ENCODE assay signal across 10 cellular contexts in the genomic region with DNA sequence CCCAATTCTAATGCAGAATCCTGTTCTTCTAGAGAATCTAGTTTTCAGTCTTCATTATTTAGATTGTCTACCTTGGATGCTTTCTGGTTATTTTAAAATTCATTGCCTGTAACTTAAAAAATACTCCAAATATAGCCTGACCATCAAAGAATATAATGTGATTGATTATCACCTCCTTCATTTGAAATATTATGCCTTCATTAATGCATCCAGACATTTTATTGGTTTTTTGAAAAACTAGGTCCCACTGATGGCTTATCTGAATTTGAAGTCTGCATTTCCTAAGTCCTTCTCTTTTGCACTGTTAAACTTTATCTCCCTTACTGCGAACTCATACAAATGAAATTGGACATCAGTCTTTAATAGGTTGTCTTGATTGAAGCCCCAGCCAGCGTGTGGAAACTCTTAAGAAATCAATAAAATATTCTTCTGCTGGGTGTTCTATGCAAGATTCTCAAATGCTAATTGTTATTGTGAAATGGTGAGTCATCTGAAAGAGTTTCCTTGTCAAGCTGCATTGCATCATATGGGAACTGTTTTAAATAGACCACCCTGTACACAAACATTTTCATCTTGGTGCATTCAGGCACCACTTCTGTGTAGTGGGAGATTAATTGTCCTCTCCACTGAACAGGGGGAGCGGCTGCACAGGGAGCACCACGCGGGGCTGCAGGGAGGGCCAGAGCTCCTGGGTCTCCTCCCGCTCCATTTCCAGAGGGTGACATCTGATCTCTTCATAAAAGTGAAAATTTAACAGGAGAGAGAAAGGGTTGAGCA.
A peak's percentile ranks its signal among the peaks of the same experiment; 100 is the strongest.
DNase-seq lines count a peak whose midpoint lies in the region; ATAC-seq, FAIRE-seq and TF ChIP-seq lines count a peak whose summit lies in the region.
"Had no signal": no experiment of that assay in that cellular context is flagged by ENCODE, and none has a peak within 500 bp of the region (broad histone marks: within the 10 kb centered on the region; RNA-seq: fewer than 3 reads in every experiment).

No MANE protein-coding gene starts in this region.

- no peak overlapping the region for H3K4me3 Mint-ChIP-seq in activated T-helper 17 cell treated with anti-CD3 and anti-CD28 coated beads, Interleukin-2, amount 50 U/mL, for 72 hours

- no peaks in the 10 kb centered on the region for H3K4me1 Mint-ChIP-seq in activated T-helper 17 cell treated with anti-CD3 and anti-CD28 coated beads, Interleukin-2, amount 50 U/mL, for 72 hours

- TF ChIP-seq POLR2A in H54 (IDR thresholded peaks at IDR 0.05; ENCODE audit: low read depth, low read length) = no peak

- H3K27ac ChIP-seq in epithelial cell of prostate = peak overlapping the region; percentile 32
- H3K27ac ChIP-seq: parathyroid adenoma had no signal

- H3K27me3 Mint-ChIP-seq in activated T-helper 17 cell treated with anti-CD3 and anti-CD28 coated beads, Interleukin-2, amount 50 U/mL, for 72 hours = peaks cover 4% of the 10 kb centered on the region

- peak; percentile 41 for FAIRE-seq in H54 (lab: Jason Lieb, UNC)

- H3K27ac Mint-ChIP-seq in activated T-helper 17 cell treated with anti-CD3 and anti-CD28 coated beads, Interleukin-2, amount 50 U/mL, for 72 hours = no peak overlapping the region

- DNase-seq in H54 (ENCODE audit: insufficient read length, low spot score) (no peak), NOMO-1 treated with DMSO at 0.1 percent for 48 hours (lab: John Stamatoyannopoulos, UW; ENCODE audit: unreplicated experiment) (peak; percentile 96), epithelial cell of prostate (ENCODE audit: low read depth, low spot score) (peak; percentile 18), renal cortical epithelial cell (ENCODE audit: low read depth) (peak; percentile 98), superior temporal gyrus (ENCODE audit: extremely low spot score) (no peak)
- DNase-seq in effector CD4-positive, alpha-beta T cell = no peak
- DNase-seq: NCI-H446 treated with DMSO at 0.1 percent for 48 hours had no signal

- H3K9me3 Mint-ChIP-seq in activated T-helper 17 cell treated with anti-CD3 and anti-CD28 coated beads, Interleukin-2, amount 50 U/mL, for 72 hours = no peaks in the 10 kb centered on the region

- ATAC-seq in activated T-helper 17 cell treated with anti-CD3 and anti-CD28 coated beads, Interleukin-2, amount 50 U/mL, for 72 hours (replicated peaks) = no peak
- no peak for ATAC-seq in GM21367 (IDR thresholded peaks at IDR 0.05; ENCODE audit: unreplicated experiment)

- H3K36me3 Mint-ChIP-seq in activated T-helper 17 cell treated with anti-CD3 and anti-CD28 coated beads, Interleukin-2, amount 50 U/mL, for 72 hours (ENCODE audit: low read depth) = no peaks in the 10 kb centered on the region

Comparison
In these comparisons a context has a peak if more than half of its experiments do, and no peak if none do; other contexts are left out.
1. DNase-seq: peak in NOMO-1 treated with DMSO at 0.1 percent for 48 hours (single experiment), epithelial cell of prostate (single experiment) and renal cortical epithelial cell (single experiment); none in H54 (single experiment), effector CD4-positive, alpha-beta T cell (single experiment) and superior temporal gyrus (single experiment).